11 cellular contexts compared by ENCODE assay signal in the genomic region with DNA sequence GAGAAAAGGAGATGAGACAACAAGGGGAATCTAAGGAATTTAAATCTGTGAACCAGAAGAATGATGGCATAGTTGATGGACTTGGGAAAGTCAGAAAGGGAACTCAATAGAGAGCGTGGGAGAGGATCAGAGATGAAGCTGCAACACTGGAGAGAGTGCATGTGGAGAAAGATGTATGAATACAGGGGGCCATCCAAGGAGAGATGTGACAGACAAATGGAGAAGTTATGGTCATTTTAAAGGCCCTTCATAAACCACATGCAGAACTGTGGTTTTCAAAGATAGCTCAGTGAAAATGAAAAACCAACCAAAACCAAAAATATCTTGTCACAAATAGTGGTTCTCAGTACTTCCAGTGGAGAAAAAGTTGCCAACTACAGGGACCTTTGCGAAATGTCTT.
DNase-seq lines count a peak whose midpoint lies in the region; ATAC-seq, FAIRE-seq and TF ChIP-seq lines count a peak whose summit lies in the region.
"Had no signal": no experiment of that assay in that cellular context is flagged by ENCODE, and none has a peak within 500 bp of the region (broad histone marks: within the 10 kb centered on the region; RNA-seq: fewer than 3 reads in every experiment).

No MANE protein-coding gene starts in this region.

- peak; percentile 90 for FAIRE-seq in GM18507 (lab: Jason Lieb, UNC)

- H3K27ac ChIP-seq in vagina, result no peak overlapping the region

- H3K27me3 Mint-ChIP-seq in WTC11 (ENCODE audit: low read depth), result no peaks in the 10 kb centered on the region

- no peaks in the 10 kb centered on the region for H3K36me3 ChIP-seq in vagina

- CTCF ChIA-PET in WTC11 (lab: Charles Lee), result no interaction called here

- DNase-seq in GM18507 (ENCODE audit: extremely low spot score, insufficient read length, low read depth) (no peak), SIG-M5 treated with dmso at 0.1 percent for 504 hours (lab: John Stamatoyannopoulos, UW; ENCODE audit: unreplicated experiment) (peak; percentile 89), NCI-H1105 (lab: John Stamatoyannopoulos, UW) (no peak), WTC11 (ENCODE audit: low spot score) (no peak), vagina (ENCODE audit: extremely low spot score in 2 of 2) (no peak)
- DNase-seq in activated CD4-positive, CD25-positive, alpha-beta regulatory T cell treated with anti-CD3 and anti-CD28 coated beads, Interleukin-2, amount 50 U/mL, for 72 hours, result no peak
- DNase-seq: DMS53, NCI-H69, spleen had no signal

- POLR2A ChIA-PET in WTC11 (lab: Charles Lee), result no interaction called here

- TF ChIP-seq CTCF in WTC11 (IDR thresholded peaks at IDR 0.05) (no peak), vagina (IDR thresholded peaks at IDR 0.05) (no peak)

- intact Hi-C loops in vagina (cut with DNase I), result no loop called here

- no peak overlapping the region for H3K4me3 ChIP-seq in vagina
- H3K4me3 ChIP-seq: spleen had no signal

- peaks cover 2% of the 10 kb centered on the region; the same call in 1 of the 2 replicates for H3K4me1 Mint-ChIP-seq in WTC11

- H3K27me3 ChIP-seq in vagina, result no peaks in the 10 kb centered on the region
- H3K27me3 ChIP-seq: spleen had no signal

- peaks cover 16% of the 10 kb centered on the region for H3K36me3 Mint-ChIP-seq in WTC11

- no peak for TF ChIP-seq POLR2A in vagina (IDR thresholded peaks at IDR 0.05)

- no peak overlapping the region for H3K27ac Mint-ChIP-seq in WTC11

- no peak overlapping the region for H3K4me3 Mint-ChIP-seq in WTC11

- ATAC-seq in GM21381 (IDR thresholded peaks at IDR 0.05; ENCODE audit: unreplicated experiment) (peak; percentile 92), HG03108 (IDR thresholded peaks at IDR 0.05; ENCODE audit: unreplicated experiment) (peak; percentile 87), WTC11 (no peak)

- no peaks in the 10 kb centered on the region for H3K4me1 ChIP-seq in vagina

- H3K9me3 Mint-ChIP-seq in WTC11, result peaks cover 9% of the 10 kb centered on the region

- H3K9me3 ChIP-seq in vagina, result no peaks in the 10 kb centered on the region
- H3K9me3 ChIP-seq: spleen had no signal

TF ChIP-seq in WTC11, 78 proteins besides CTCF, POLR2A, EP300 and RAD21:
- TF ChIP-seq PRRX2 (CRISPR knock-in tag; IDR thresholded peaks at IDR 0.05) (no peak), ZNF121 (CRISPR knock-in tag; IDR thresholded peaks at IDR 0.05) (no peak), ETV6 (CRISPR knock-in tag; IDR thresholded peaks at IDR 0.05) (no peak), CREM (CRISPR knock-in tag; IDR thresholded peaks at IDR 0.05) (no peak), ZNF138 (CRISPR knock-in tag; conservative IDR thresholded peaks at IDR 0.05) (no peak), FOXK1 (CRISPR knock-in tag; IDR thresholded peaks at IDR 0.05) (no peak), SMAD3 (CRISPR knock-in tag; IDR thresholded peaks at IDR 0.05; ENCODE audit: borderline replicate concordance) (no peak), SOX15 (CRISPR knock-in tag; IDR thresholded peaks at IDR 0.05) (no peak)
- TF ChIP-seq, protein P1, sequence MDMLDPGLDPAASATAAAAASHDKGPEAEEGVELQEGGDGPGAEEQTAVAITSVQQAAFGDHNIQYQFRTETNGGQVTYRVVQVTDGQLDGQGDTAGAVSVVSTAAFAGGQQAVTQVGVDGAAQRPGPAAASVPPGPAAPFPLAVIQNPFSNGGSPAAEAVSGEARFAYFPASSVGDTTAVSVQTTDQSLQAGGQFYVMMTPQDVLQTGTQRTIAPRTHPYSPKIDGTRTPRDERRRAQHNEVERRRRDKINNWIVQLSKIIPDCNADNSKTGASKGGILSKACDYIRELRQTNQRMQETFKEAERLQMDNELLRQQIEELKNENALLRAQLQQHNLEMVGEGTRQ (CRISPR knock-in tag; IDR thresholded peaks at IDR 0.05), result no peak
- TF ChIP-seq, protein P2, sequence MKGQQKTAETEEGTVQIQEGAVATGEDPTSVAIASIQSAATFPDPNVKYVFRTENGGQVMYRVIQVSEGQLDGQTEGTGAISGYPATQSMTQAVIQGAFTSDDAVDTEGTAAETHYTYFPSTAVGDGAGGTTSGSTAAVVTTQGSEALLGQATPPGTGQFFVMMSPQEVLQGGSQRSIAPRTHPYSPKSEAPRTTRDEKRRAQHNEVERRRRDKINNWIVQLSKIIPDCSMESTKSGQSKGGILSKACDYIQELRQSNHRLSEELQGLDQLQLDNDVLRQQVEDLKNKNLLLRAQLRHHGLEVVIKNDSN (CRISPR knock-in tag; IDR thresholded peaks at IDR 0.05), result no peak
